Comparison of ENCODE assay signal across 21 cellular contexts in genomic region chr2:239520811-239521517, GRCh38.
"Had no signal": no experiment of that assay in that cellular context is flagged by ENCODE, and none has a peak within 500 bp of the region (broad histone marks: within the 10 kb centered on the region; RNA-seq: fewer than 3 reads in every experiment).

No MANE protein-coding gene starts in this region.

- H3K27me3 Mint-ChIP-seq: stimulated activated naive CD8-positive, alpha-beta T cell treated with anti-CD3 and anti-CD28 coated beads, Interleukin-15, Interleukin-2, amounts not matched to agents 100 ng/mL and 50 ng/mL, for 24 hours had no signal

- H3K27ac ChIP-seq: epithelial cell of prostate, esophagus muscularis mucosa, gastroesophageal sphincter, neutrophil, ovary, right lobe of liver, tibial artery, upper lobe of left lung, vagina had no signal

- H3K36me3 Mint-ChIP-seq: memory B cell; stimulated activated memory B cell treated with anti-CD40 and anti-IgM and Interleukin-4, amounts not matched to agents 10 μg/mL and 1 μg/mL and 100 μg/mL, for 72 hours had no signal

- DNase-seq: effector memory CD8-positive, alpha-beta T cell; glutamatergic neuron; midbrain; ovary; stimulated activated CD4-positive, alpha-beta T cell treated with anti-CD3 and anti-CD28 coated beads, Interleukin-15, amount 100 ng/mL, for 24 hours; stimulated activated CD4-positive, alpha-beta T cell treated with anti-CD3 and anti-CD28 coated beads, Interleukin-1b, Interleukin-23, amount 100 ng/mL, for 48 hours; stimulated activated CD4-positive, alpha-beta T cell treated with anti-CD3 and anti-CD28 coated beads, Interleukin-4, amount 100 ng/mL, for 24 hours; tibial artery had no signal

- H3K27me3 ChIP-seq: esophagus muscularis mucosa, gastroesophageal sphincter, neutrophil, ovary, right lobe of liver, upper lobe of left lung, vagina had no signal

- H3K4me3 ChIP-seq: esophagus muscularis mucosa, gastroesophageal sphincter, ovary, right lobe of liver, tibial artery, upper lobe of left lung, vagina had no signal

- H3K4me1 Mint-ChIP-seq: memory B cell; stimulated activated memory B cell treated with anti-CD40 and anti-IgM and Interleukin-4, amounts not matched to agents 10 μg/mL and 1 μg/mL and 100 μg/mL, for 72 hours had no signal

- H3K9me3 ChIP-seq: esophagus muscularis mucosa, gastroesophageal sphincter, neutrophil, ovary, right lobe of liver, tibial artery, upper lobe of left lung, vagina had no signal

- H3K27ac Mint-ChIP-seq: dendritic cell treated with granulocyte-macrophage colony-stimulating factor and Interleukin-4, amounts not matched to agents 40 ng/mL and 50 ng/mL, for 4 days; memory B cell; stimulated activated memory B cell treated with anti-CD40 and anti-IgM and Interleukin-4, amounts not matched to agents 10 μg/mL and 1 μg/mL and 100 μg/mL, for 72 hours; stimulated activated naive CD8-positive, alpha-beta T cell treated with anti-CD3 and anti-CD28 coated beads, Interleukin-15, Interleukin-2, amounts not matched to agents 100 ng/mL and 50 ng/mL, for 24 hours had no signal

- H3K4me3 Mint-ChIP-seq: dendritic cell treated with granulocyte-macrophage colony-stimulating factor and Interleukin-4, amounts not matched to agents 40 ng/mL and 50 ng/mL, for 4 days; effector memory CD8-positive, alpha-beta T cell; memory B cell; nephron; stimulated activated memory B cell treated with anti-CD40 and anti-IgM and Interleukin-4, amounts not matched to agents 10 μg/mL and 1 μg/mL and 100 μg/mL, for 72 hours; stimulated activated naive CD8-positive, alpha-beta T cell treated with anti-CD3 and anti-CD28 coated beads, Interleukin-15, Interleukin-2, amounts not matched to agents 100 ng/mL and 50 ng/mL, for 24 hours had no signal

- H3K9me3 Mint-ChIP-seq: dendritic cell treated with granulocyte-macrophage colony-stimulating factor and Interleukin-4, amounts not matched to agents 40 ng/mL and 50 ng/mL, for 4 days; effector memory CD8-positive, alpha-beta T cell; memory B cell; nephron; stimulated activated memory B cell treated with anti-CD40 and anti-IgM and Interleukin-4, amounts not matched to agents 10 μg/mL and 1 μg/mL and 100 μg/mL, for 72 hours; stimulated activated naive CD8-positive, alpha-beta T cell treated with anti-CD3 and anti-CD28 coated beads, Interleukin-15, Interleukin-2, amounts not matched to agents 100 ng/mL and 50 ng/mL, for 24 hours had no signal

- FAIRE-seq: colon had no signal

- H3K4me1 ChIP-seq: right lobe of liver, tibial artery, upper lobe of left lung had no signal

- H3K36me3 ChIP-seq: esophagus muscularis mucosa, gastroesophageal sphincter, neutrophil, ovary, right lobe of liver, tibial artery, upper lobe of left lung, vagina had no signal

- ATAC-seq: effector memory CD8-positive, alpha-beta T cell; gastroesophageal sphincter; stimulated activated memory B cell treated with anti-CD40 and anti-IgM and Interleukin-4, amounts not matched to agents 10 μg/mL and 1 μg/mL and 100 μg/mL, for 72 hours had no signal
